In the genomic region with DNA sequence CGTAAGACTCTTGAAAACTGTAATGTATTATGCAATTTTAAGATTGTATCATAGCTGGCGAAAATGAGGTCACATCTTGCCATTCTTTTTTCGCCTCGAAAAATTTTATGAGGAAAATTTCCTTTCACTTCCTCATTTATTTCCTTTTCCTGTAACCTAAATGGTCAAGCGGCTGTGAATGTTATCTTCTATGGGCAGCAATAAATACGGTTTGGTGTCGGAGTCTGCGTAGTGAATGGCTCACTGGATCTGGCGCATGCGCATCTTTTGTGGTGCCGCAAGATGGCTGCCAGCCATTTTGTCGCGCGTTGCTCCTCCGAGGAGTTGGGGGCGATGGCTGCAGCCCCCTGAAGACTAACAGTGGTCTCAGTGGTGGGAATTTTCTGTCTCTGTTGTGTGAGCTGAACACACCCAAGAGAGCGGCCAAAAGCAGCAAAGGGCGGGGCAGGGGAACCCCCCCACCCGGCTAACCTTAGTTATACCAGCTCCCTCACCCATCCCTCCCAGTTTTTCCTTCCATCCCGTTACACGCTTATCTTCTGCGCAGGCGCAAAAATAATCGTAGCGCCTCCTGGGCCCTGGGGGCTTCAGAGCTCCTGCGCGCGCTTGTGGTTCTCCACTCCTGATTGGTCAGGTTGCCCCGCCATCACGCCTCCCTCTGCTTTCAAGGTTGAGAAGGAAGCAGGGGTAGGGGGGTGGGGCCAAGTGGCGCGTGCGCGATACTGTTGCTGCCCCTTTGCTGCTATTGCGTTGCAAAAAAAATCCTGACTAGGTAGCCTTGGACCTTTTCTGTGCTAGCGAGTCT, we compare ENCODE assay signal across 1 cellular context.
TF ChIP-seq lines count a peak whose summit lies in the region.

A gene (plus strand): TSS at position 722 of the 805 bp plus-strand sequence. CDS start 568 bp downstream, outside the sequence.

TF ChIP-seq in HepG2, 621 proteins besides CTCF, POLR2A, EP300 and RAD21 (continued from another document and continues in another):
- TF ChIP-seq, protein P1, sequence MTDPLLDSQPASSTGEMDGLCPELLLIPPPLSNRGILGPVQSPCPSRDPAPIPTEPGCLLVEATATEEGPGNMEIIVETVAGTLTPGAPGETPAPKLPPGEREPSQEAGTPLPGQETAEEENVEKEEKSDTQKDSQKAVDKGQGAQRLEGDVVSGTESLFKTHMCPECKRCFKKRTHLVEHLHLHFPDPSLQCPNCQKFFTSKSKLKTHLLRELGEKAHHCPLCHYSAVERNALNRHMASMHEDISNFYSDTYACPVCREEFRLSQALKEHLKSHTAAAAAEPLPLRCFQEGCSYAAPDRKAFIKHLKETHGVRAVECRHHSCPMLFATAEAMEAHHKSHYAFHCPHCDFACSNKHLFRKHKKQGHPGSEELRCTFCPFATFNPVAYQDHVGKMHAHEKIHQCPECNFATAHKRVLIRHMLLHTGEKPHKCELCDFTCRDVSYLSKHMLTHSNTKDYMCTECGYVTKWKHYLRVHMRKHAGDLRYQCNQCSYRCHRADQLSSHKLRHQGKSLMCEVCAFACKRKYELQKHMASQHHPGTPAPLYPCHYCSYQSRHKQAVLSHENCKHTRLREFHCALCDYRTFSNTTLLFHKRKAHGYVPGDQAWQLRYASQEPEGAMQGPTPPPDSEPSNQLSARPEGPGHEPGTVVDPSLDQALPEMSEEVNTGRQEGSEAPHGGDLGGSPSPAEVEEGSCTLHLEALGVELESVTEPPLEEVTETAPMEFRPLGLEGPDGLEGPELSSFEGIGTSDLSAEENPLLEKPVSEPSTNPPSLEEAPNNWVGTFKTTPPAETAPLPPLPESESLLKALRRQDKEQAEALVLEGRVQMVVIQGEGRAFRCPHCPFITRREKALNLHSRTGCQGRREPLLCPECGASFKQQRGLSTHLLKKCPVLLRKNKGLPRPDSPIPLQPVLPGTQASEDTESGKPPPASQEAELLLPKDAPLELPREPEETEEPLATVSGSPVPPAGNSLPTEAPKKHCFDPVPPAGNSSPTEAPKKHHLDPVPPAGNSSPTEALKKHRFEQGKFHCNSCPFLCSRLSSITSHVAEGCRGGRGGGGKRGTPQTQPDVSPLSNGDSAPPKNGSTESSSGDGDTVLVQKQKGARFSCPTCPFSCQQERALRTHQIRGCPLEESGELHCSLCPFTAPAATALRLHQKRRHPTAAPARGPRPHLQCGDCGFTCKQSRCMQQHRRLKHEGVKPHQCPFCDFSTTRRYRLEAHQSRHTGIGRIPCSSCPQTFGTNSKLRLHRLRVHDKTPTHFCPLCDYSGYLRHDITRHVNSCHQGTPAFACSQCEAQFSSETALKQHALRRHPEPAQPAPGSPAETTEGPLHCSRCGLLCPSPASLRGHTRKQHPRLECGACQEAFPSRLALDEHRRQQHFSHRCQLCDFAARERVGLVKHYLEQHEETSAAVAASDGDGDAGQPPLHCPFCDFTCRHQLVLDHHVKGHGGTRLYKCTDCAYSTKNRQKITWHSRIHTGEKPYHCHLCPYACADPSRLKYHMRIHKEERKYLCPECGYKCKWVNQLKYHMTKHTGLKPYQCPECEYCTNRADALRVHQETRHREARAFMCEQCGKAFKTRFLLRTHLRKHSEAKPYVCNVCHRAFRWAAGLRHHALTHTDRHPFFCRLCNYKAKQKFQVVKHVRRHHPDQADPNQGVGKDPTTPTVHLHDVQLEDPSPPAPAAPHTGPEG (CRISPR knock-in tag; IDR thresholded peaks at IDR 0.05): no peak
- TF ChIP-seq, protein P2, sequence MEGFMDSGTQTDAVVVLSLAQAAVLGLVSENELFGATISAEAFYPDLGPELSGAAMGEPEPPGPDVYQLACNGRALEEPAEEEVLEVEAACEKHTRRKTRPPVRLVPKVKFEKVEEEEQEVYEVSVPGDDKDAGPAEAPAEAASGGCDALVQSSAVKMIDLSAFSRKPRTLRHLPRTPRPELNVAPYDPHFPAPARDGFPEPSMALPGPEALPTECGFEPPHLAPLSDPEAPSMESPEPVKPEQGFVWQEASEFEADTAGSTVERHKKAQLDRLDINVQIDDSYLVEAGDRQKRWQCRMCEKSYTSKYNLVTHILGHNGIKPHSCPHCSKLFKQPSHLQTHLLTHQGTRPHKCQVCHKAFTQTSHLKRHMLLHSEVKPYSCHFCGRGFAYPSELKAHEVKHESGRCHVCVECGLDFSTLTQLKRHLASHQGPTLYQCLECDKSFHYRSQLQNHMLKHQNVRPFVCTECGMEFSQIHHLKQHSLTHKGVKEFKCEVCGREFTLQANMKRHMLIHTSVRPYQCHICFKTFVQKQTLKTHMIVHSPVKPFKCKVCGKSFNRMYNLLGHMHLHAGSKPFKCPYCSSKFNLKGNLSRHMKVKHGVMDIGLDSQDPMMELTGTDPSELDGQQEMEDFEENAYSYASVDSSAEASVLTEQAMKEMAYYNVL (CRISPR knock-in tag; IDR thresholded peaks at IDR 0.05; ENCODE audit: borderline replicate concordance): no peak
- TF ChIP-seq, protein P3, sequence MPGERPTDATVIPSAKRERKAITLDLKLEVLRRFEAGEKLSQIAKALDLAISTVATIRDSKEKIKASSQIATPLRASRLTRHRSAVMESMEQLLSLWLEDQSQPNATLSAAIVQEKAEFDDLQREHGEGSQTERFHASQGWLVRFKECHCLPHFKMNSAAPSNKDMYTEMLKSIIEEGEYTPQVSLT (CRISPR knock-in tag; IDR thresholded peaks at IDR 0.05; ENCODE audit: borderline replicate concordance, low read depth): no peak
- TF ChIP-seq, protein P4, sequence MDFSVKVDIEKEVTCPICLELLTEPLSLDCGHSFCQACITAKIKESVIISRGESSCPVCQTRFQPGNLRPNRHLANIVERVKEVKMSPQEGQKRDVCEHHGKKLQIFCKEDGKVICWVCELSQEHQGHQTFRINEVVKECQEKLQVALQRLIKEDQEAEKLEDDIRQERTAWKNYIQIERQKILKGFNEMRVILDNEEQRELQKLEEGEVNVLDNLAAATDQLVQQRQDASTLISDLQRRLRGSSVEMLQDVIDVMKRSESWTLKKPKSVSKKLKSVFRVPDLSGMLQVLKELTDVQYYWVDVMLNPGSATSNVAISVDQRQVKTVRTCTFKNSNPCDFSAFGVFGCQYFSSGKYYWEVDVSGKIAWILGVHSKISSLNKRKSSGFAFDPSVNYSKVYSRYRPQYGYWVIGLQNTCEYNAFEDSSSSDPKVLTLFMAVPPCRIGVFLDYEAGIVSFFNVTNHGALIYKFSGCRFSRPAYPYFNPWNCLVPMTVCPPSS (IDR thresholded peaks at IDR 0.05): no peak
- peak; percentile 23 for TF ChIP-seq POGZ (CRISPR knock-in tag; IDR thresholded peaks at IDR 0.05)
- TF ChIP-seq, protein P5, sequence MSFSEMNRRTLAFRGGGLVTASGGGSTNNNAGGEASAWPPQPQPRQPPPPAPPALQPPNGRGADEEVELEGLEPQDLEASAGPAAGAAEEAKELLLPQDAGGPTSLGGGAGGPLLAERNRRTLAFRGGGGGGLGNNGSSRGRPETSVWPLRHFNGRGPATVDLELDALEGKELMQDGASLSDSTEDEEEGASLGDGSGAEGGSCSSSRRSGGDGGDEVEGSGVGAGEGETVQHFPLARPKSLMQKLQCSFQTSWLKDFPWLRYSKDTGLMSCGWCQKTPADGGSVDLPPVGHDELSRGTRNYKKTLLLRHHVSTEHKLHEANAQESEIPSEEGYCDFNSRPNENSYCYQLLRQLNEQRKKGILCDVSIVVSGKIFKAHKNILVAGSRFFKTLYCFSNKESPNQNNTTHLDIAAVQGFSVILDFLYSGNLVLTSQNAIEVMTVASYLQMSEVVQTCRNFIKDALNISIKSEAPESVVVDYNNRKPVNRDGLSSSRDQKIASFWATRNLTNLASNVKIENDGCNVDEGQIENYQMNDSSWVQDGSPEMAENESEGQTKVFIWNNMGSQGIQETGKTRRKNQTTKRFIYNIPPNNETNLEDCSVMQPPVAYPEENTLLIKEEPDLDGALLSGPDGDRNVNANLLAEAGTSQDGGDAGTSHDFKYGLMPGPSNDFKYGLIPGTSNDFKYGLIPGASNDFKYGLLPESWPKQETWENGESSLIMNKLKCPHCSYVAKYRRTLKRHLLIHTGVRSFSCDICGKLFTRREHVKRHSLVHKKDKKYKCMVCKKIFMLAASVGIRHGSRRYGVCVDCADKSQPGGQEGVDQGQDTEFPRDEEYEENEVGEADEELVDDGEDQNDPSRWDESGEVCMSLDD (CRISPR knock-in tag; IDR thresholded peaks at IDR 0.05; ENCODE audit: borderline replicate concordance): no peak
- no peak for TF ChIP-seq ZNF746 (CRISPR knock-in tag; IDR thresholded peaks at IDR 0.05)
- no peak; the same call in 1 of the 2 replicates for TF ChIP-seq KLF15 (CRISPR knock-in tag; IDR thresholded peaks at IDR 0.05; ENCODE audit: borderline replicate concordance)
- no peak for TF ChIP-seq ZNF569 (CRISPR knock-in tag; IDR thresholded peaks at IDR 0.05; ENCODE audit: borderline replicate concordance)
- no peak for TF ChIP-seq GFI1 (CRISPR knock-in tag; IDR thresholded peaks at IDR 0.05; ENCODE audit: borderline replicate concordance)
- TF ChIP-seq, protein P6, sequence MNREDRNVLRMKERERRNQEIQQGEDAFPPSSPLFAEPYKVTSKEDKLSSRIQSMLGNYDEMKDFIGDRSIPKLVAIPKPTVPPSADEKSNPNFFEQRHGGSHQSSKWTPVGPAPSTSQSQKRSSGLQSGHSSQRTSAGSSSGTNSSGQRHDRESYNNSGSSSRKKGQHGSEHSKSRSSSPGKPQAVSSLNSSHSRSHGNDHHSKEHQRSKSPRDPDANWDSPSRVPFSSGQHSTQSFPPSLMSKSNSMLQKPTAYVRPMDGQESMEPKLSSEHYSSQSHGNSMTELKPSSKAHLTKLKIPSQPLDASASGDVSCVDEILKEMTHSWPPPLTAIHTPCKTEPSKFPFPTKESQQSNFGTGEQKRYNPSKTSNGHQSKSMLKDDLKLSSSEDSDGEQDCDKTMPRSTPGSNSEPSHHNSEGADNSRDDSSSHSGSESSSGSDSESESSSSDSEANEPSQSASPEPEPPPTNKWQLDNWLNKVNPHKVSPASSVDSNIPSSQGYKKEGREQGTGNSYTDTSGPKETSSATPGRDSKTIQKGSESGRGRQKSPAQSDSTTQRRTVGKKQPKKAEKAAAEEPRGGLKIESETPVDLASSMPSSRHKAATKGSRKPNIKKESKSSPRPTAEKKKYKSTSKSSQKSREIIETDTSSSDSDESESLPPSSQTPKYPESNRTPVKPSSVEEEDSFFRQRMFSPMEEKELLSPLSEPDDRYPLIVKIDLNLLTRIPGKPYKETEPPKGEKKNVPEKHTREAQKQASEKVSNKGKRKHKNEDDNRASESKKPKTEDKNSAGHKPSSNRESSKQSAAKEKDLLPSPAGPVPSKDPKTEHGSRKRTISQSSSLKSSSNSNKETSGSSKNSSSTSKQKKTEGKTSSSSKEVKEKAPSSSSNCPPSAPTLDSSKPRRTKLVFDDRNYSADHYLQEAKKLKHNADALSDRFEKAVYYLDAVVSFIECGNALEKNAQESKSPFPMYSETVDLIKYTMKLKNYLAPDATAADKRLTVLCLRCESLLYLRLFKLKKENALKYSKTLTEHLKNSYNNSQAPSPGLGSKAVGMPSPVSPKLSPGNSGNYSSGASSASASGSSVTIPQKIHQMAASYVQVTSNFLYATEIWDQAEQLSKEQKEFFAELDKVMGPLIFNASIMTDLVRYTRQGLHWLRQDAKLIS (CRISPR knock-in tag; IDR thresholded peaks at IDR 0.05): no peak
- TF ChIP-seq, protein P7, sequence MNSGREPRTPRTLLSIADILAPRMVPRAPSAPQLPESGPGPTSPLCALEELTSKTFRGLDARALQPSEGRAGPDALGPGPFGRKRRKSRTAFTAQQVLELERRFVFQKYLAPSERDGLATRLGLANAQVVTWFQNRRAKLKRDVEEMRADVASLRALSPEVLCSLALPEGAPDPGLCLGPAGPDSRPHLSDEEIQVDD (CRISPR knock-in tag; IDR thresholded peaks at IDR 0.05; ENCODE audit: borderline replicate concordance): 0 out of 2 replicates have a peak, but pooled peaks have one; percentile 22
- no peak for TF ChIP-seq RNF2 (conservative IDR thresholded peaks at IDR 0.05; ENCODE audit: low read depth)
- 0 out of 2 replicates have a peak, but pooled peaks have one; percentile 67 for TF ChIP-seq PCBP1 (IDR thresholded peaks at IDR 0.05; ENCODE audit: borderline replicate concordance, low read depth, low read length)
- TF ChIP-seq ZNF484 (CRISPR knock-in tag; IDR thresholded peaks at IDR 0.05; ENCODE audit: borderline replicate concordance, low read depth): no peak
- TF ChIP-seq, protein P8, sequence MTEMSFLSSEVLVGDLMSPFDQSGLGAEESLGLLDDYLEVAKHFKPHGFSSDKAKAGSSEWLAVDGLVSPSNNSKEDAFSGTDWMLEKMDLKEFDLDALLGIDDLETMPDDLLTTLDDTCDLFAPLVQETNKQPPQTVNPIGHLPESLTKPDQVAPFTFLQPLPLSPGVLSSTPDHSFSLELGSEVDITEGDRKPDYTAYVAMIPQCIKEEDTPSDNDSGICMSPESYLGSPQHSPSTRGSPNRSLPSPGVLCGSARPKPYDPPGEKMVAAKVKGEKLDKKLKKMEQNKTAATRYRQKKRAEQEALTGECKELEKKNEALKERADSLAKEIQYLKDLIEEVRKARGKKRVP (CRISPR knock-in tag; IDR thresholded peaks at IDR 0.05): no peak; a peak in 1 of 4 replicates
- peak; percentile 80 for TF ChIP-seq ZNF747 (CRISPR knock-in tag; IDR thresholded peaks at IDR 0.05; ENCODE audit: borderline replicate concordance)
- TF ChIP-seq, protein P9, sequence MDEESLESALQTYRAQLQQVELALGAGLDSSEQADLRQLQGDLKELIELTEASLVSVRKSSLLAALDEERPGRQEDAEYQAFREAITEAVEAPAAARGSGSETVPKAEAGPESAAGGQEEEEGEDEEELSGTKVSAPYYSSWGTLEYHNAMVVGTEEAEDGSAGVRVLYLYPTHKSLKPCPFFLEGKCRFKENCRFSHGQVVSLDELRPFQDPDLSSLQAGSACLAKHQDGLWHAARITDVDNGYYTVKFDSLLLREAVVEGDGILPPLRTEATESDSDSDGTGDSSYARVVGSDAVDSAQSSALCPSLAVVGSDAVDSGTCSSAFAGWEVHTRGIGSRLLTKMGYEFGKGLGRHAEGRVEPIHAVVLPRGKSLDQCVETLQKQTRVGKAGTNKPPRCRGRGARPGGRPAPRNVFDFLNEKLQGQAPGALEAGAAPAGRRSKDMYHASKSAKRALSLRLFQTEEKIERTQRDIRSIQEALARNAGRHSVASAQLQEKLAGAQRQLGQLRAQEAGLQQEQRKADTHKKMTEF (CRISPR knock-in tag; IDR thresholded peaks at IDR 0.05): peak; percentile 65; the same call in 1 of the 2 replicates
- TF ChIP-seq, protein P10, sequence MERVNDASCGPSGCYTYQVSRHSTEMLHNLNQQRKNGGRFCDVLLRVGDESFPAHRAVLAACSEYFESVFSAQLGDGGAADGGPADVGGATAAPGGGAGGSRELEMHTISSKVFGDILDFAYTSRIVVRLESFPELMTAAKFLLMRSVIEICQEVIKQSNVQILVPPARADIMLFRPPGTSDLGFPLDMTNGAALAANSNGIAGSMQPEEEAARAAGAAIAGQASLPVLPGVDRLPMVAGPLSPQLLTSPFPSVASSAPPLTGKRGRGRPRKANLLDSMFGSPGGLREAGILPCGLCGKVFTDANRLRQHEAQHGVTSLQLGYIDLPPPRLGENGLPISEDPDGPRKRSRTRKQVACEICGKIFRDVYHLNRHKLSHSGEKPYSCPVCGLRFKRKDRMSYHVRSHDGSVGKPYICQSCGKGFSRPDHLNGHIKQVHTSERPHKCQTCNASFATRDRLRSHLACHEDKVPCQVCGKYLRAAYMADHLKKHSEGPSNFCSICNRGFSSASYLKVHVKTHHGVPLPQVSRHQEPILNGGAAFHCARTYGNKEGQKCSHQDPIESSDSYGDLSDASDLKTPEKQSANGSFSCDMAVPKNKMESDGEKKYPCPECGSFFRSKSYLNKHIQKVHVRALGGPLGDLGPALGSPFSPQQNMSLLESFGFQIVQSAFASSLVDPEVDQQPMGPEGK (CRISPR knock-in tag; IDR thresholded peaks at IDR 0.05): peak; percentile 85
- no peak for TF ChIP-seq SAFB2 (CRISPR knock-in tag; IDR thresholded peaks at IDR 0.05; ENCODE audit: borderline replicate concordance, low read depth)
- no peak for TF ChIP-seq ZNF839 (CRISPR knock-in tag; IDR thresholded peaks at IDR 0.05; ENCODE audit: borderline replicate concordance)
- TF ChIP-seq MAZ (IDR thresholded peaks at IDR 0.05; ENCODE audit: borderline replicate concordance, low read depth, low read length): peak; percentile 79
- peak; percentile 64 for TF ChIP-seq MAZ (CRISPR knock-in tag; IDR thresholded peaks at IDR 0.05; ENCODE audit: low read depth)
